Comparison of ENCODE assay signal across 1 cellular context in the genomic region with DNA sequence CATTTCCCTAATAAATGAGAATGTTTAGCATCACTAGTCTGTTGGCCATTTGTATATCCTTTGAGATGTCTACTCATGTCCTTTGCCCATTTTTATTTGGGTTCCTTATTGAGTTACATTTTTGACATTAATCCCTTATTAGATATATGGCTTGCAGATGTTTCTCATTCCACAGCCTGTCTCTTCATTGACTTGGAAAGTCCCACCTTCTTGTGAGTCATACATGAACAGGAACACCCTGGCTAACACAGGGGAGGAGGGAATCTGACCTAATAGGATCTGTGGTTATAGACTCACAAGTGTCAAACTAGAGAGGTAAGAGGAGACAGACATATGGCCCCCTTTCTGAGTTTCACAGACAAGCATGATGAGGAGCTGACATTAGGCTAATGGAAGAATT.
TF ChIP-seq lines count a peak whose summit lies in the region.

No MANE protein-coding gene starts in this region.

TF ChIP-seq in IMR-90, 13 proteins besides CTCF, POLR2A, EP300 and RAD21:
- no peak for TF ChIP-seq CHD1 (IDR thresholded peaks at IDR 0.05; ENCODE audit: low read depth, low read length)
- TF ChIP-seq, protein P1, sequence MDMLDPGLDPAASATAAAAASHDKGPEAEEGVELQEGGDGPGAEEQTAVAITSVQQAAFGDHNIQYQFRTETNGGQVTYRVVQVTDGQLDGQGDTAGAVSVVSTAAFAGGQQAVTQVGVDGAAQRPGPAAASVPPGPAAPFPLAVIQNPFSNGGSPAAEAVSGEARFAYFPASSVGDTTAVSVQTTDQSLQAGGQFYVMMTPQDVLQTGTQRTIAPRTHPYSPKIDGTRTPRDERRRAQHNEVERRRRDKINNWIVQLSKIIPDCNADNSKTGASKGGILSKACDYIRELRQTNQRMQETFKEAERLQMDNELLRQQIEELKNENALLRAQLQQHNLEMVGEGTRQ (IDR thresholded peaks at IDR 0.05; ENCODE audit: low read depth, low read length) = no peak
- TF ChIP-seq, protein P2, sequence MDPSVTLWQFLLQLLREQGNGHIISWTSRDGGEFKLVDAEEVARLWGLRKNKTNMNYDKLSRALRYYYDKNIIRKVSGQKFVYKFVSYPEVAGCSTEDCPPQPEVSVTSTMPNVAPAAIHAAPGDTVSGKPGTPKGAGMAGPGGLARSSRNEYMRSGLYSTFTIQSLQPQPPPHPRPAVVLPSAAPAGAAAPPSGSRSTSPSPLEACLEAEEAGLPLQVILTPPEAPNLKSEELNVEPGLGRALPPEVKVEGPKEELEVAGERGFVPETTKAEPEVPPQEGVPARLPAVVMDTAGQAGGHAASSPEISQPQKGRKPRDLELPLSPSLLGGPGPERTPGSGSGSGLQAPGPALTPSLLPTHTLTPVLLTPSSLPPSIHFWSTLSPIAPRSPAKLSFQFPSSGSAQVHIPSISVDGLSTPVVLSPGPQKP (IDR thresholded peaks at IDR 0.05; ENCODE audit: borderline replicate concordance, low read depth, low read length) = no peak
- TF ChIP-seq RCOR1 (IDR thresholded peaks at IDR 0.05; ENCODE audit: insufficient replicate concordance, low read length) = no peak
- no peak for TF ChIP-seq CEBPB (IDR thresholded peaks at IDR 0.05; ENCODE audit: low read depth, low read length)
- no peak for TF ChIP-seq MAFK (IDR thresholded peaks at IDR 0.05; ENCODE audit: low read depth, low read length)
- TF ChIP-seq NFE2L2 (IDR thresholded peaks at IDR 0.05; ENCODE audit: low read depth, low read length) = no peak
- no peak for TF ChIP-seq BHLHE40 (IDR thresholded peaks at IDR 0.05; ENCODE audit: low read depth, low read length)
- TF ChIP-seq SMC3 (IDR thresholded peaks at IDR 0.05; ENCODE audit: low read depth, low read length) = no peak
- no peak for TF ChIP-seq MAZ (IDR thresholded peaks at IDR 0.05; ENCODE audit: borderline replicate concordance, low read depth, low read length)
- no peak for TF ChIP-seq MXI1 (IDR thresholded peaks at IDR 0.05; ENCODE audit: borderline replicate concordance, low read depth, low read length)
- TF ChIP-seq RFX5 (IDR thresholded peaks at IDR 0.05; ENCODE audit: low read depth, low read length) = no peak
- TF ChIP-seq FOS (IDR thresholded peaks at IDR 0.05; ENCODE audit: low read depth, low read length) = no peak
